Comparison of ENCODE assay signal across 20 cellular contexts in the genomic region with DNA sequence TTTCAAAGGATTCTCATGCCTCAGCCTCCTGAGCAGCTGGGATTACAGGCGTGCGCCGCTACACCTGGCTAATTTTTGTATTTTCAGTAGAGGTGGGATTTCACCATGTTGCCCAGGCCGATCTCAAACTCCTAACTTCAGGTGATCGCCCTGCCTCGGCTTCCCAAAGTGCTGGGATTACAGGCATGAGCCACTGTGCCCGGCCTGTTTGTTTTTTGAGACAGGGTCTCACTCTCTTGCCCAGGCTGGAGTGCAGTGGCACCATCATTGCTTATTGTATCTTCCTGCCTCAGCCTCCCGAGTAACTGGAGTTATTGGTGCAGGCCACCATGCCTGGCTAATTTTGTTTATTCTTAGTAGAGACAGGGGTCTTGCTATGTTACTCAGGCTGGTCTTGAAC. TPM values are rescaled to one million over a fixed set of nuclear protein-coding genes. Genes with fewer than 3 reads are reported as not detected.
DNase-seq lines count a peak whose midpoint lies in the region; ATAC-seq, FAIRE-seq and TF ChIP-seq lines count a peak whose summit lies in the region.
"Had no signal": no experiment of that assay in that cellular context is flagged by ENCODE, and none has a peak within 500 bp of the region (broad histone marks: within the 10 kb centered on the region; RNA-seq: fewer than 3 reads in every experiment).

No MANE protein-coding gene starts in this region.

- H3K4me1 ChIP-seq in RWPE2 (ENCODE audit: insufficient read depth, poor library complexity, severe bottlenecking) (peaks cover 11% of the 10 kb centered on the region), endothelial cell of umbilical vein (ENCODE audit: control insufficient read depth, extremely low read depth, insufficient read depth, low read length) (peaks cover 45% of the 10 kb centered on the region), stomach (peaks cover 0 to 48% (median 7%) of the 10 kb centered on the region in 4 donors)
- H3K4me1 ChIP-seq: pancreas had no signal

- no peak for TF ChIP-seq CTCF in RWPE2 (IDR thresholded peaks at IDR 0.05; ENCODE audit: poor library complexity, severe bottlenecking)
- no peak for TF ChIP-seq CTCF in endothelial cell of umbilical vein (IDR thresholded peaks at IDR 0.05; ENCODE audit: extremely low read depth in 1 of 2, insufficient read depth in 1 of 2, low read depth in 1 of 2, low read length in 2 of 2)
- no peak for TF ChIP-seq CTCF in stomach (IDR thresholded peaks at IDR 0.05)

- H4K20me1 ChIP-seq in endothelial cell of umbilical vein (replicated peaks; ENCODE audit: control insufficient read depth, extremely low read depth, insufficient read depth, low read length), result no peaks in the 10 kb centered on the region

- no peaks in the 10 kb centered on the region for H3K9me3 ChIP-seq in RWPE2 (ENCODE audit: severe bottlenecking)
- no peaks in the 10 kb centered on the region for H3K9me3 ChIP-seq in endothelial cell of umbilical vein (replicated peaks; ENCODE audit: control insufficient read depth, insufficient read depth, low read length)
- no peaks in the 10 kb centered on the region for H3K9me3 ChIP-seq in stomach
- H3K9me3 ChIP-seq: left lung, pancreas had no signal

- H3K27ac ChIP-seq in RWPE2 (ENCODE audit: poor library complexity, severe bottlenecking) (peak overlapping the region; percentile 76), endothelial cell of umbilical vein (ENCODE audit: insufficient read depth, low read depth, low read length) (peak overlapping the region; percentile 98), stomach (peak overlapping the region in 3 of 5 donors; percentile 38 to 76 (median 67))
- H3K27ac ChIP-seq: pancreas had no signal

- TF ChIP-seq POLR2A in endothelial cell of umbilical vein (IDR thresholded peaks at IDR 0.05; ENCODE audit: low read depth, low read length) (no peak), stomach (IDR thresholded peaks at IDR 0.05) (no peak)

- FAIRE-seq in endothelial cell of umbilical vein (lab: Jason Lieb, UNC), result peak; percentile 67
- FAIRE-seq: astrocyte, pancreas had no signal

- no TSS peak for BruUV-seq in endothelial cell of umbilical vein (replicated peaks; lab: Mats Ljungman, UMichigan)

- peaks cover 78% of the 10 kb centered on the region for H3K79me2 ChIP-seq in endothelial cell of umbilical vein (ENCODE audit: control insufficient read depth, insufficient read depth, low read length)

- no peaks in the 10 kb centered on the region for H3K27me3 Mint-ChIP-seq in T-helper 2 cell treated with Interferon-gamma antibody and Interleukin-4, amounts not matched to agents 5 μg/mL and 100 μg/mL, for 36 hours (ENCODE audit: low read depth)

- no peak for DNase-seq in T-helper 2 cell treated with Interferon-gamma antibody and Interleukin-4, amounts not matched to agents 5 μg/mL and 100 μg/mL, for 36 hours (ENCODE audit: low spot score)
- DNase-seq in T-helper 2 cell, result no peak
- no peak for DNase-seq in RWPE2 (ENCODE audit: low spot score)
- no peak for DNase-seq in endothelial cell of umbilical vein (ENCODE audit: low read depth, low spot score)
- DNase-seq in stomach, result no peak
- no peak for DNase-seq in effector CD8-positive, alpha-beta T cell (lab: John Stamatoyannopoulos, UW)
- DNase-seq in NCI-H524 (lab: John Stamatoyannopoulos, UW), result no peak
- no peak for DNase-seq in GF-D8 (lab: John Stamatoyannopoulos, UW)
- DNase-seq: 8988T; activated CD4-positive, CD25-positive, alpha-beta regulatory T cell; activated naive CD4-positive, alpha-beta T cell; foreskin melanocyte; KBM-7; left lung; NCI-H1092; NCI-H526 treated with DMSO at 0.1 percent for 48 hours; pancreas; SHP77; stimulated activated CD4-positive, alpha-beta T cell treated with anti-CD3 and anti-CD28 coated beads, Interleukin-2, amount 100 ng/mL, for 24 hours had no signal

- peak overlapping the region; percentile 91 for H3K27ac Mint-ChIP-seq in T-helper 2 cell treated with Interferon-gamma antibody and Interleukin-4, amounts not matched to agents 5 μg/mL and 100 μg/mL, for 36 hours

- H3K4me3 ChIP-seq in RWPE2 (ENCODE audit: severe bottlenecking), result no peak overlapping the region
- H3K4me3 ChIP-seq in endothelial cell of umbilical vein (replicated peaks in 1 of 3; ENCODE audit: insufficient read depth in 1 of 3, low read depth in 1 of 3, low read length in 3 of 3), result no peak overlapping the region
- H3K4me3 ChIP-seq in stomach, result no peak overlapping the region
- H3K4me3 ChIP-seq: left lung, pancreas had no signal

- H3K4me2 ChIP-seq in endothelial cell of umbilical vein (ENCODE audit: insufficient read depth, low read length), result no peak overlapping the region

- H3K9ac ChIP-seq in endothelial cell of umbilical vein (replicated peaks; ENCODE audit: extremely low read depth, insufficient read depth, low read length), result no peak overlapping the region

- no peak overlapping the region for H2AFZ ChIP-seq in endothelial cell of umbilical vein (ENCODE audit: low read depth, low read length)

- CTCF ChIA-PET in endothelial cell of umbilical vein (lab: Charles Lee), result interaction anchor here (5.7 kb wide), 1 partner anchor 39 kb away, joined by 38 read pairs; no protein-coding TSS in a partner anchor

- no peak for TF ChIP-seq EP300 in stomach (IDR thresholded peaks at IDR 0.05)

- peaks cover 46% of the 10 kb centered on the region for H3K4me1 Mint-ChIP-seq in T-helper 2 cell treated with Interferon-gamma antibody and Interleukin-4, amounts not matched to agents 5 μg/mL and 100 μg/mL, for 36 hours (ENCODE audit: low read depth)

- POLR2A ChIA-PET in endothelial cell of umbilical vein (lab: Charles Lee), result no interaction called here

- H3K9me1 ChIP-seq in endothelial cell of umbilical vein (replicated peaks; ENCODE audit: control insufficient read depth, extremely low read depth, insufficient read depth, low read length), result no peaks in the 10 kb centered on the region

- peaks cover 56% of the 10 kb centered on the region for H3K36me3 Mint-ChIP-seq in T-helper 2 cell treated with Interferon-gamma antibody and Interleukin-4, amounts not matched to agents 5 μg/mL and 100 μg/mL, for 36 hours (ENCODE audit: low read depth)

- no peaks in the 10 kb centered on the region for H3K9me3 Mint-ChIP-seq in T-helper 2 cell treated with Interferon-gamma antibody and Interleukin-4, amounts not matched to agents 5 μg/mL and 100 μg/mL, for 36 hours

- 95 to 98% (median 96%) methylated on average over 8 of the region's 8 CpGs for WGBS in stomach, 5 donors

- H3K36me3 ChIP-seq in RWPE2 (ENCODE audit: low read depth), result peaks cover 89% of the 10 kb centered on the region
- peaks cover 20 to 29% of the 10 kb centered on the region in 2 experiments for H3K36me3 ChIP-seq in endothelial cell of umbilical vein (ENCODE audit: control insufficient read depth in 2 of 2, extremely low read depth in 1 of 2, insufficient read depth in 2 of 2, low read length in 2 of 2)
- peaks cover 0 to 37% (median 3%) of the 10 kb centered on the region in 4 donors for H3K36me3 ChIP-seq in stomach
- H3K36me3 ChIP-seq: pancreas had no signal

- no peaks in the 10 kb centered on the region for H3K27me3 ChIP-seq in RWPE2 (ENCODE audit: insufficient read depth, poor library complexity, severe bottlenecking)
- no peaks in the 10 kb centered on the region for H3K27me3 ChIP-seq in endothelial cell of umbilical vein (ENCODE audit: control insufficient read depth in 2 of 2, insufficient read depth in 2 of 2, low read length in 2 of 2)
- no peaks in the 10 kb centered on the region for H3K27me3 ChIP-seq in stomach
- H3K27me3 ChIP-seq: left lung, pancreas had no signal

- intact Hi-C loops in endothelial cell of umbilical vein (cut with micrococcal nuclease), result no loop called here
- intact Hi-C loops in stomach (cut with DNase I; ENCODE audit: low total_unique reads), result no loop called here

- dilution Hi-C loops in endothelial cell of umbilical vein (cut with MboI; ENCODE audit: extremely low pct_ligation_motif_present, low sequenced_read_pairs), result no loop called here

- no peak for ATAC-seq in RWPE2 (ENCODE audit: low read depth)
- ATAC-seq: left lung, pancreas had no signal

- H3K4me3 Mint-ChIP-seq in T-helper 2 cell treated with Interferon-gamma antibody and Interleukin-4, amounts not matched to agents 5 μg/mL and 100 μg/mL, for 36 hours, result peak overlapping the region; percentile 74

RNA-seq across cellular contexts. Expression of gene FADS2, which starts 8.1 kb away (rescaled TPM):
- total RNA-seq in endothelial cell of umbilical vein (668 and 694 TPM in 2 replicates), stomach (10 to 100 TPM in 3 of 5 donors, 1 to 10 TPM in 1, not detected in 1; 9.6 to 15.2 (median 14.0) TPM)
- polyA plus RNA-seq in endothelial cell of umbilical vein (898 and 969 TPM in 2 replicates), stomach (10 to 100 TPM in 1 of 3 donors, 1 to 10 TPM in 2; 3.5 to 17.1 (median 6.4) TPM)
- polyA plus RNA-seq in endothelial cell of umbilical vein (2011; cell fraction: cytosol; rRNA removed), result 619 and 783 TPM in 2 replicates
- 552 and 630 TPM in 2 replicates for polyA plus RNA-seq in endothelial cell of umbilical vein (2011; cell fraction: nucleus; rRNA removed)
- polyA plus RNA-seq in endothelial cell of umbilical vein (2012), result 311 and 450 TPM in 2 replicates
- polyA minus RNA-seq in endothelial cell of umbilical vein, result 1,118 and 1,176 TPM in 2 replicates
- 46.5 TPM for polyA minus RNA-seq in endothelial cell of umbilical vein (2011; cell fraction: cytosol; rRNA and poly(A)+ RNA removed)
- polyA minus RNA-seq in endothelial cell of umbilical vein (2011; cell fraction: nucleus; rRNA and poly(A)+ RNA removed), result 172 and 219 TPM in 2 replicates

RNA-seq across cellular contexts. Expression of gene FADS1, which starts 19.4 kb away (rescaled TPM):
- total RNA-seq in endothelial cell of umbilical vein (109 and 110 TPM in 2 replicates), stomach (10 to 100 TPM in 4 of 5 donors, not detected in 1; 11.7 to 56.5 (median 17.3) TPM)
- polyA plus RNA-seq in endothelial cell of umbilical vein (121 and 125 TPM in 2 replicates), stomach (1 to 10 TPM; 1.8 to 6.4 (median 4.1) TPM)
- polyA plus RNA-seq in endothelial cell of umbilical vein (2011; cell fraction: cytosol; rRNA removed), result 73.0 and 77.1 TPM in 2 replicates
- polyA plus RNA-seq in endothelial cell of umbilical vein (2011; cell fraction: nucleus; rRNA removed), result 79.5 and 82.4 TPM in 2 replicates
- polyA plus RNA-seq in endothelial cell of umbilical vein (2012), result 50.4 and 68.5 TPM in 2 replicates
- polyA minus RNA-seq in endothelial cell of umbilical vein, result 192 and 208 TPM in 2 replicates
- polyA minus RNA-seq in endothelial cell of umbilical vein (2011; cell fraction: cytosol; rRNA and poly(A)+ RNA removed), result 289 TPM
- polyA minus RNA-seq in endothelial cell of umbilical vein (2011; cell fraction: nucleus; rRNA and poly(A)+ RNA removed), result 51.4 and 61.8 TPM in 2 replicates

RNA-seq across cellular contexts. Expression of gene FEN1, which starts 43.5 kb away (rescaled TPM):
- total RNA-seq in endothelial cell of umbilical vein, result 57.9 and 60.5 TPM in 2 replicates
- polyA plus RNA-seq in endothelial cell of umbilical vein, result 22.9 and 29.3 TPM in 2 replicates
- 38.3 and 46.5 TPM in 2 replicates for polyA plus RNA-seq in endothelial cell of umbilical vein (2011; cell fraction: cytosol; rRNA removed)
- 18.7 and 24.5 TPM in 2 replicates for polyA plus RNA-seq in endothelial cell of umbilical vein (2011; cell fraction: nucleus; rRNA removed)
- 28.8 and 51.8 TPM in 2 replicates for polyA plus RNA-seq in endothelial cell of umbilical vein (2012)
- 43.4 and 48.2 TPM in 2 replicates for polyA minus RNA-seq in endothelial cell of umbilical vein
- polyA minus RNA-seq in endothelial cell of umbilical vein (2011; cell fraction: cytosol; rRNA and poly(A)+ RNA removed), result 96.6 TPM
- 16.6 TPM in 2 replicates for polyA minus RNA-seq in endothelial cell of umbilical vein (2011; cell fraction: nucleus; rRNA and poly(A)+ RNA removed)
- 10 to 100 TPM in 2 of 5 donors, 1 to 10 TPM in 2, not detected in 1; 4.2 to 24.6 (median 10.4) TPM for total RNA-seq in stomach
- polyA plus RNA-seq in stomach, result 10 to 100 TPM in 1 of 3 donors, 1 to 10 TPM in 2; 5.0 to 14.3 (median 10.0) TPM

RNA-seq across cellular contexts. Expression of gene TMEM258, which starts 43.8 kb away (rescaled TPM):
- total RNA-seq in endothelial cell of umbilical vein (139 and 140 TPM in 2 replicates), stomach (10 to 100 TPM in 4 of 5 donors, not detected in 1; 24.1 to 50.3 (median 42.8) TPM)
- polyA plus RNA-seq in endothelial cell of umbilical vein (534 and 632 TPM in 2 replicates), stomach (100 to 1,000 TPM; 184 to 274 (median 210) TPM)
- polyA plus RNA-seq in endothelial cell of umbilical vein (2011; cell fraction: cytosol; rRNA removed), result 418 and 490 TPM in 2 replicates
- 98.0 and 104 TPM in 2 replicates for polyA plus RNA-seq in endothelial cell of umbilical vein (2011; cell fraction: nucleus; rRNA removed)
- 399 and 519 TPM in 2 replicates for polyA plus RNA-seq in endothelial cell of umbilical vein (2012)
- 266 and 269 TPM in 2 replicates for polyA minus RNA-seq in endothelial cell of umbilical vein
- polyA minus RNA-seq in endothelial cell of umbilical vein (2011; cell fraction: cytosol; rRNA and poly(A)+ RNA removed), result 112 TPM
- 47.6 and 56.5 TPM in 2 replicates for polyA minus RNA-seq in endothelial cell of umbilical vein (2011; cell fraction: nucleus; rRNA and poly(A)+ RNA removed)

RNA-seq across cellular contexts. Expression of gene FADS3, which starts 55.2 kb away (rescaled TPM):
- 204 and 216 TPM in 2 replicates for total RNA-seq in endothelial cell of umbilical vein
- polyA plus RNA-seq in endothelial cell of umbilical vein, result 346 and 506 TPM in 2 replicates
- polyA plus RNA-seq in endothelial cell of umbilical vein (2011; cell fraction: cytosol; rRNA removed), result 166 and 243 TPM in 2 replicates
- 1,185 and 1,740 TPM in 2 replicates for polyA plus RNA-seq in endothelial cell of umbilical vein (2011; cell fraction: nucleus; rRNA removed)
- 114 and 158 TPM in 2 replicates for polyA plus RNA-seq in endothelial cell of umbilical vein (2012)
- 188 and 207 TPM in 2 replicates for polyA minus RNA-seq in endothelial cell of umbilical vein
- polyA minus RNA-seq in endothelial cell of umbilical vein (2011; cell fraction: cytosol; rRNA and poly(A)+ RNA removed), result 32.9 TPM
- polyA minus RNA-seq in endothelial cell of umbilical vein (2011; cell fraction: nucleus; rRNA and poly(A)+ RNA removed), result 141 and 219 TPM in 2 replicates
- total RNA-seq in stomach, result 100 to 1,000 TPM in 1 of 5 donors, 10 to 100 TPM in 3, 1 to 10 TPM in 1; 2.6 to 140 (median 22.8) TPM
- 10 to 100 TPM in 1 of 3 donors, 1 to 10 TPM in 2; 7.5 to 23.3 (median 7.9) TPM for polyA plus RNA-seq in stomach

Comparison
In these comparisons a context has a peak if more than half of its experiments do, and no peak if none do; other contexts are left out.
1. RNA of gene FADS2, which starts 8.1 kb away (total RNA-seq): 668 to 694 TPM in endothelial cell of umbilical vein; 9.6 to 15.2 TPM in stomach; every median in the first group is over 10 times any median in the second.
2. Peak in every context shown above with its lines, with median percentiles within 50 percentile points of each other: H3K27ac ChIP-seq.